ENCODE assay signal across 8 cellular contexts in genomic region chr5:74638776-74639537, GRCh38. TPM values are rescaled to one million over a fixed set of nuclear protein-coding genes. Genes with fewer than 3 reads are reported as not detected.
DNase-seq lines count a peak whose midpoint lies in the region; ATAC-seq, FAIRE-seq and TF ChIP-seq lines count a peak whose summit lies in the region.

No MANE protein-coding gene starts in this region.

- H3K4me2 ChIP-seq in keratinocyte (ENCODE audit: control insufficient read depth, extremely low read depth, insufficient read depth, low read depth, low read length) = peak overlapping the region; percentile 91

- H3K36me3 ChIP-seq in keratinocyte (ENCODE audit: control insufficient read depth in 2 of 2, extremely low read depth in 1 of 2, insufficient read depth in 2 of 2, low read length in 2 of 2) = peaks cover 17 to 33% of the 10 kb centered on the region in 2 experiments
- no peaks in the 10 kb centered on the region for H3K36me3 ChIP-seq in testis (ENCODE audit: low read depth, missing control alignments)

- H3K4me1 Mint-ChIP-seq in CD14-positive monocyte = peaks cover 62% of the 10 kb centered on the region
- peaks cover 49% of the 10 kb centered on the region for H3K4me1 Mint-ChIP-seq in activated T-helper 1 cell treated with anti-CD3 and anti-CD28 coated beads, Interleukin-12 subunit alpha, Interleukin-12 subunit beta, Interleukin-2, Interleukin-4 antibody, amounts not matched to agents 30 ng/mL and 10 ng/mL and 1 ng/mL, durations not matched to agents 14 hours and 24 hours and 36 hours (ENCODE audit: low read depth)

- peaks cover 0 to 3% (median 0%) of the 10 kb centered on the region in 3 donors for H3K27me3 Mint-ChIP-seq in CD14-positive monocyte (ENCODE audit: low read depth in 3 of 3)
- H3K27me3 Mint-ChIP-seq in activated T-helper 1 cell treated with anti-CD3 and anti-CD28 coated beads, Interleukin-12 subunit alpha, Interleukin-12 subunit beta, Interleukin-2, Interleukin-4 antibody, amounts not matched to agents 30 ng/mL and 10 ng/mL and 1 ng/mL, durations not matched to agents 14 hours and 24 hours and 36 hours (ENCODE audit: insufficient read depth) = peaks cover 27% of the 10 kb centered on the region

- H3K9me3 ChIP-seq in keratinocyte (ENCODE audit: control insufficient read depth, low read depth, low read length) (no peaks in the 10 kb centered on the region), testis (no peaks in the 10 kb centered on the region)

- peaks cover 24 to 33% of the 10 kb centered on the region in 2 donors for H3K36me3 Mint-ChIP-seq in CD14-positive monocyte
- H3K36me3 Mint-ChIP-seq in activated T-helper 1 cell treated with anti-CD3 and anti-CD28 coated beads, Interleukin-12 subunit alpha, Interleukin-12 subunit beta, Interleukin-2, Interleukin-4 antibody, amounts not matched to agents 30 ng/mL and 10 ng/mL and 1 ng/mL, durations not matched to agents 14 hours and 24 hours and 36 hours (ENCODE audit: low read depth) = peaks cover 2% of the 10 kb centered on the region

- peak overlapping the region; percentile 82 for H3K27ac ChIP-seq in keratinocyte (ENCODE audit: control insufficient read depth, insufficient read depth, low read length)
- peak overlapping the region; percentile 91 for H3K27ac ChIP-seq in testis

- no peak for FAIRE-seq in keratinocyte (lab: Jason Lieb, UNC)

- no peak for TF ChIP-seq POLR2A in testis (IDR thresholded peaks at IDR 0.05)

- TF ChIP-seq CTCF in CD14-positive monocyte (IDR thresholded peaks at IDR 0.05) (no peak), keratinocyte (optimal IDR thresholded peaks at IDR 0.05 in 1 of 3, IDR thresholded peaks at IDR 0.05 in 1 of 3, conservative IDR thresholded peaks at IDR 0.05 in 1 of 3; ENCODE audit: extremely low read depth in 1 of 3, insufficient read depth in 2 of 3, low read length in 3 of 3) (no peak), testis (IDR thresholded peaks at IDR 0.05) (no peak)

- DNase-seq in CD14-positive monocyte (ENCODE audit: low spot score) = no peak
- DNase-seq in activated T-helper 1 cell treated with anti-CD3 and anti-CD28 coated beads, Interleukin-12 subunit alpha, Interleukin-12 subunit beta, Interleukin-2, Interleukin-4 antibody, amounts not matched to agents 30 ng/mL and 10 ng/mL and 1 ng/mL, durations not matched to agents 14 hours and 24 hours and 36 hours (ENCODE audit: low spot score) = no peak
- no peak for DNase-seq in keratinocyte (ENCODE audit: low read depth, low spot score)
- DNase-seq in testis = no peak
- DNase-seq in stimulated activated CD4-positive, alpha-beta T cell treated with anti-CD3 and anti-CD28 coated beads, Interleukin-12 subunit alpha, Interleukin-12 subunit beta, amount 100 ng/mL, for 4 hours = no peak
- no peak for DNase-seq in pons (ENCODE audit: low spot score)

- H3K4me3 ChIP-seq in keratinocyte (ENCODE audit: control insufficient read depth in 2 of 3, extremely low read depth in 1 of 3, insufficient read depth in 2 of 3, low read depth in 1 of 3, low read length in 3 of 3) (peak overlapping the region; percentile 84 to 98 (median 87)), testis (peak overlapping the region; percentile 81 to 95)

- H3K27ac Mint-ChIP-seq in CD14-positive monocyte = peak overlapping the region; percentile 64 to 98 (median 96)
- H3K27ac Mint-ChIP-seq in activated T-helper 1 cell treated with anti-CD3 and anti-CD28 coated beads, Interleukin-12 subunit alpha, Interleukin-12 subunit beta, Interleukin-2, Interleukin-4 antibody, amounts not matched to agents 30 ng/mL and 10 ng/mL and 1 ng/mL, durations not matched to agents 14 hours and 24 hours and 36 hours = no peak overlapping the region

- H3K9me3 Mint-ChIP-seq in CD14-positive monocyte = peaks cover 0 to 2% (median 0%) of the 10 kb centered on the region in 7 donors
- H3K9me3 Mint-ChIP-seq in activated T-helper 1 cell treated with anti-CD3 and anti-CD28 coated beads, Interleukin-12 subunit alpha, Interleukin-12 subunit beta, Interleukin-2, Interleukin-4 antibody, amounts not matched to agents 30 ng/mL and 10 ng/mL and 1 ng/mL, durations not matched to agents 14 hours and 24 hours and 36 hours = no peaks in the 10 kb centered on the region

- H3K27me3 ChIP-seq in keratinocyte (ENCODE audit: control insufficient read depth, extremely low read depth, insufficient read depth, low read length) (no peaks in the 10 kb centered on the region), testis (no peaks in the 10 kb centered on the region)

- H3K4me3 Mint-ChIP-seq in CD14-positive monocyte = peak overlapping the region; percentile 98
- peak overlapping the region; percentile 86 for H3K4me3 Mint-ChIP-seq in activated T-helper 1 cell treated with anti-CD3 and anti-CD28 coated beads, Interleukin-12 subunit alpha, Interleukin-12 subunit beta, Interleukin-2, Interleukin-4 antibody, amounts not matched to agents 30 ng/mL and 10 ng/mL and 1 ng/mL, durations not matched to agents 14 hours and 24 hours and 36 hours

- H4K20me1 ChIP-seq in keratinocyte (ENCODE audit: control insufficient read depth, extremely low read depth, insufficient read depth, low read length) = peaks cover 35% of the 10 kb centered on the region

- peaks cover 4% of the 10 kb centered on the region for H3K9me1 ChIP-seq in keratinocyte (ENCODE audit: control insufficient read depth, extremely low read depth, insufficient read depth, low read length)

- 13 to 20% methylated on average over 7 of the region's 7 CpGs for WGBS in testis, 2 donors

- intact Hi-C loops in CD14-positive monocyte (cut with micrococcal nuclease) = no loop called here
- intact Hi-C loops in activated T-helper 1 cell treated with anti-CD3 and anti-CD28 coated beads, Interleukin-12 subunit alpha, Interleukin-12 subunit beta, Interleukin-2, Interleukin-4 antibody, amounts not matched to agents 30 ng/mL and 10 ng/mL and 1 ng/mL, durations not matched to agents 14 hours and 24 hours and 36 hours (cut with micrococcal nuclease) = loop anchor here (1.0 kb wide), 2 partner anchors 8 to 17 kb away; no protein-coding TSS in a partner anchor
- intact Hi-C loops in testis (cut with DNase I; ENCODE audit: low total_unique reads) = no loop called here

- peaks cover 62% of the 10 kb centered on the region for H3K79me2 ChIP-seq in keratinocyte (ENCODE audit: control insufficient read depth, insufficient read depth, low read length)

- ATAC-seq in GM18870 (IDR thresholded peaks at IDR 0.05; ENCODE audit: unreplicated experiment) = peak; percentile 39
- peak; percentile 35 for ATAC-seq in HG03196 (IDR thresholded peaks at IDR 0.05; ENCODE audit: unreplicated experiment)

- dilution Hi-C loops in keratinocyte (cut with MboI; ENCODE audit: extremely low pct_ligation_motif_present, low sequenced_read_pairs) = no loop called here

- H2AFZ ChIP-seq in keratinocyte (ENCODE audit: control insufficient read depth, low read length) = no peak overlapping the region

- peaks cover 71% of the 10 kb centered on the region for H3K4me1 ChIP-seq in keratinocyte (ENCODE audit: control insufficient read depth, extremely low read depth, insufficient read depth, low read length)
- H3K4me1 ChIP-seq in testis = peaks cover 7% of the 10 kb centered on the region

- H3K9ac ChIP-seq in keratinocyte (ENCODE audit: control insufficient read depth, extremely low read depth, insufficient read depth, low read length) = peak overlapping the region; percentile 94

RNA-seq across cellular contexts. Expression of gene ENC1, which starts 1.6 kb away (rescaled TPM):
- polyA plus RNA-seq in CD14-positive monocyte = 1 to 10 TPM; 9.6 to 9.9 TPM
- total RNA-seq in activated T-helper 1 cell treated with anti-CD3 and anti-CD28 coated beads, Interleukin-12 subunit alpha, Interleukin-12 subunit beta, Interleukin-2, Interleukin-4 antibody, amounts not matched to agents 30 ng/mL and 10 ng/mL and 1 ng/mL, durations not matched to agents 14 hours and 24 hours and 36 hours = 2.7 and 3.2 TPM in 2 replicates
- polyA plus RNA-seq in keratinocyte = 67.2 to 97.9 TPM (median 68.1 TPM) in 3 replicates
- 16.4 TPM for polyA plus RNA-seq in keratinocyte (2011; ENCODE audit: low read depth)
- polyA plus RNA-seq in keratinocyte (2011; cell fraction: cytosol; rRNA removed) = 33.7 and 55.3 TPM in 2 replicates
- 212 and 220 TPM in 2 replicates for polyA plus RNA-seq in keratinocyte (2011; cell fraction: nucleus; rRNA removed)
- polyA plus RNA-seq in keratinocyte (2012; ENCODE audit: low replicate concordance) = 14.4 and 79.4 TPM in 2 replicates
- 135 to 276 TPM (median 155 TPM) in 3 replicates for polyA minus RNA-seq in keratinocyte
- polyA minus RNA-seq in keratinocyte (2011; cell fraction: cytosol; rRNA and poly(A)+ RNA removed) = 130 TPM
- polyA minus RNA-seq in keratinocyte (2011; cell fraction: nucleus; rRNA and poly(A)+ RNA removed) = 202 and 246 TPM in 2 replicates
- total RNA-seq in testis = 100 to 1,000 TPM in 1 of 2 donors, 10 to 100 TPM in 1; 89.7 to 153 TPM
- polyA plus RNA-seq in testis (ENCODE audit: insufficient read depth, low read depth, low replicate concordance) = 28.3 TPM

RNA-seq across cellular contexts. Expression of gene HEXB, which starts 46.1 kb away (rescaled TPM):
- polyA plus RNA-seq in CD14-positive monocyte = 100 to 1,000 TPM; 470 to 518 TPM
- total RNA-seq in activated T-helper 1 cell treated with anti-CD3 and anti-CD28 coated beads, Interleukin-12 subunit alpha, Interleukin-12 subunit beta, Interleukin-2, Interleukin-4 antibody, amounts not matched to agents 30 ng/mL and 10 ng/mL and 1 ng/mL, durations not matched to agents 14 hours and 24 hours and 36 hours = 62.7 and 71.4 TPM in 2 replicates
- polyA plus RNA-seq in keratinocyte = 103 to 192 TPM (median 134 TPM) in 3 replicates
- polyA plus RNA-seq in keratinocyte (2011; ENCODE audit: low read depth) = 136 TPM
- 96.6 and 128 TPM in 2 replicates for polyA plus RNA-seq in keratinocyte (2011; cell fraction: cytosol; rRNA removed)
- polyA plus RNA-seq in keratinocyte (2011; cell fraction: nucleus; rRNA removed) = 131 and 237 TPM in 2 replicates
- 126 and 174 TPM in 2 replicates for polyA plus RNA-seq in keratinocyte (2012; ENCODE audit: low replicate concordance)
- 45.0 to 130 TPM (median 57.6 TPM) in 3 replicates for polyA minus RNA-seq in keratinocyte
- 95.0 TPM for polyA minus RNA-seq in keratinocyte (2011; cell fraction: cytosol; rRNA and poly(A)+ RNA removed)
- polyA minus RNA-seq in keratinocyte (2011; cell fraction: nucleus; rRNA and poly(A)+ RNA removed) = 62.1 and 74.8 TPM in 2 replicates
- 10 to 100 TPM; 44.6 to 82.5 TPM for total RNA-seq in testis
- 59.5 TPM for polyA plus RNA-seq in testis (ENCODE audit: insufficient read depth, low read depth, low replicate concordance)
